ENCODE assay signal across 8 cellular contexts in genomic region chr20:50569864-50570836, GRCh38. TPM values are rescaled to one million over a fixed set of nuclear protein-coding genes. Genes with fewer than 3 reads are reported as not detected.
DNase-seq lines count a peak whose midpoint lies in the region; ATAC-seq and TF ChIP-seq lines count a peak whose summit lies in the region.

No MANE protein-coding gene starts in this region.

- H3K27me3 ChIP-seq in BLaER1 treated with 17β-estradiol and CSF1 and Interleukin-3, amounts not matched to agents 10 nM and 100 nM, result no peaks in the 10 kb centered on the region
- H3K27me3 ChIP-seq in cardiac muscle cell, result no peaks in the 10 kb centered on the region

- H3K9ac ChIP-seq in BLaER1 treated with 17β-estradiol and CSF1 and Interleukin-3, amounts not matched to agents 10 nM and 100 nM, result peak overlapping the region in 10 of 11 experiments; percentile 14 to 74 (median 28); a peak in 10 of 22 replicates

- H3K9me3 ChIP-seq in BLaER1 treated with 17β-estradiol and CSF1 and Interleukin-3, amounts not matched to agents 10 nM and 100 nM (replicated peaks in 1 of 11), result no peaks in the 10 kb centered on the region
- H3K9me3 ChIP-seq in cardiac muscle cell (ENCODE audit: low read depth), result no peaks in the 10 kb centered on the region

- H4K20me1 ChIP-seq in BLaER1 treated with 17β-estradiol and CSF1 and Interleukin-3, amounts not matched to agents 10 nM and 100 nM, result peaks cover 37 to 96% (median 82%) of the 10 kb centered on the region in 11 experiments

- peak overlapping the region; percentile 35 to 83 (median 58) for H3K4me2 ChIP-seq in BLaER1 treated with 17β-estradiol and CSF1 and Interleukin-3, amounts not matched to agents 10 nM and 100 nM

- no peak overlapping the region for H3K4me3 ChIP-seq in BLaER1 treated with 17β-estradiol and CSF1 and Interleukin-3, amounts not matched to agents 10 nM and 100 nM
- no peak overlapping the region for H3K4me3 ChIP-seq in cardiac muscle cell

- peak overlapping the region; percentile 12 to 68 (median 45); a peak in 20 of 22 replicates for H3K27ac ChIP-seq in BLaER1 treated with 17β-estradiol and CSF1 and Interleukin-3, amounts not matched to agents 10 nM and 100 nM
- peak overlapping the region; percentile 39 for H3K27ac ChIP-seq in cardiac muscle cell

- H3K4me1 ChIP-seq in BLaER1 treated with 17β-estradiol and CSF1 and Interleukin-3, amounts not matched to agents 10 nM and 100 nM, result peaks cover 46 to 78% (median 59%) of the 10 kb centered on the region in 10 experiments
- H3K4me1 ChIP-seq in cardiac muscle cell (ENCODE audit: low read depth), result peaks cover 9% of the 10 kb centered on the region

- peaks cover 67 to 94% (median 83%) of the 10 kb centered on the region in 11 experiments for H3K36me3 ChIP-seq in BLaER1 treated with 17β-estradiol and CSF1 and Interleukin-3, amounts not matched to agents 10 nM and 100 nM
- H3K36me3 ChIP-seq in cardiac muscle cell, result peaks cover 3% of the 10 kb centered on the region

- peak; percentile 81 for ATAC-seq in GM19351 (IDR thresholded peaks at IDR 0.05; ENCODE audit: unreplicated experiment)

- DNase-seq in HT-29 (ENCODE audit: low spot score) (peak; percentile 71), cardiac muscle cell (ENCODE audit: low read depth in 1 of 2, low spot score in 1 of 2) (peak in 1 of 2 donors; percentile 51), NCI-H446 treated with DMSO at 0.1 percent for 48 hours (lab: John Stamatoyannopoulos, UW) (no peak), NCI-H2196 (lab: John Stamatoyannopoulos, UW; ENCODE audit: unreplicated experiment) (no peak)
- peak; percentile 59 for DNase-seq in activated CD4-positive, alpha-beta T cell treated with anti-CD3 and anti-CD28 coated beads for 48 hours
- DNase-seq in stimulated activated naive CD4-positive, alpha-beta T cell (lab: John Stamatoyannopoulos, UW), result peak in 4 of 6 experiments; percentile 4 to 37 (median 24)

- peak; percentile 54 for TF ChIP-seq CTCF in cardiac muscle cell (IDR thresholded peaks at IDR 0.05; ENCODE audit: low read depth, low read length)

RNA-seq across cellular contexts. Expression of gene PTPN1, which starts 60.0 kb away (rescaled TPM):
- 36.6 and 37.5 TPM in 2 replicates for total RNA-seq in HT-29 (2014; rRNA removed; shearing (Covaris generic))
- total RNA-seq in cardiac muscle cell, result 28.3 and 29.4 TPM in 2 replicates
- polyA plus RNA-seq in cardiac muscle cell, result 19.4 and 22.7 TPM in 2 replicates

Comparison
In these comparisons a context has a peak if more than half of its experiments do, and no peak if none do; other contexts are left out.
1. DNase-seq: peak in HT-29 (single experiment), activated CD4-positive, alpha-beta T cell treated with anti-CD3 and anti-CD28 coated beads for 48 hours (single experiment) and stimulated activated naive CD4-positive, alpha-beta T cell (4 of 6); none in NCI-H446 treated with DMSO at 0.1 percent for 48 hours (single experiment) and NCI-H2196 (single experiment).